Comparison of ENCODE assay signal across 13 cellular contexts in the genomic region with DNA sequence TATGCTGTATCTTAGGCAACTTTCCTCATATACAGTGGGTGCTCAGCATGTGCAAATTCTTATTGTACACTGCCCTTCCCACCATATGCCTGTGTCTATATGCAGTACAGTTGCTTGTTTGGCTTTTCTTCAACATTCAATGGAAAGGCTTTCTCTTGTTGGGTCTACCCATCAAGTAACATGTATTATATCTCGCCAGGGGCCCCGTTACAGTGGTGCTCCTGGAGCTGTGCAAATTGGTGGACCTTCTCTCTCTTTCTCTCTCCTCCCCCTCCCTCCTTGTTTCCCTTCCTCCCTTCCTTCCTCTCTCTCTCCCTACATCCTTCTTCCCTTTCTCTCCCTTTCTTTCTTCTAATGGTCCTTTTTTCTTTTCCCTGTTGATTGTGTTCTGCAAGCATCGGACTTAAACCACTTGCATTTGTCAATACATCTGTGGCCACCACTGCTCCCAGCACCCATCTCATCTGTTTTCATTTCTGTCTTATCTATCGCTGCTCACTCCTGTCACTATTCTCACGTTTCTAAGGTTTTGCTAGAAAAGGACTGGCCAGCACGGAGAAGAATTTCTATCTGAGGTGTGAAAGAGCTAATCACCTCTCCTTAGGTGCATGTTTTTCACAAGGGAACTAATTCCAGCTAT. TPM values are rescaled to one million over a fixed set of nuclear protein-coding genes. Genes with fewer than 3 reads are reported as not detected.
DNase-seq lines count a peak whose midpoint lies in the region; ATAC-seq and TF ChIP-seq lines count a peak whose summit lies in the region.
"Had no signal": no experiment of that assay in that cellular context is flagged by ENCODE, and none has a peak within 500 bp of the region (broad histone marks: within the 10 kb centered on the region; RNA-seq: fewer than 3 reads in every experiment).

No MANE protein-coding gene starts in this region.

- no peaks in the 10 kb centered on the region for H3K79me2 ChIP-seq in trophoblast cell (ENCODE audit: control insufficient read depth, insufficient read depth, low read length, poor library complexity)
- peaks cover 67% of the 10 kb centered on the region for H3K79me2 ChIP-seq in smooth muscle cell (ENCODE audit: low read depth)

- TF ChIP-seq CTCF in CD8-positive, alpha-beta T cell (IDR thresholded peaks at IDR 0.05), result no peak
- TF ChIP-seq CTCF in IMR-90 (conservative IDR thresholded peaks at IDR 0.05; ENCODE audit: low read depth, low read length), result no peak
- TF ChIP-seq CTCF in smooth muscle cell (IDR thresholded peaks at IDR 0.05; ENCODE audit: borderline replicate concordance, insufficient read depth, poor library complexity, severe bottlenecking), result no peak

- H4K8ac ChIP-seq in IMR-90 (ENCODE audit: low read depth in 2 of 2, low read length in 2 of 2) (no peak overlapping the region), trophoblast cell (ENCODE audit: low read depth, low read length) (no peak overlapping the region)

- H3K27ac ChIP-seq in CD8-positive, alpha-beta T cell (ENCODE audit: low read depth, low read length), result peak overlapping the region; percentile 50
- H3K27ac ChIP-seq in IMR-90 (ENCODE audit: insufficient read depth, low read length) (no peak overlapping the region), trophoblast cell (ENCODE audit: low read depth, low read length) (no peak overlapping the region), smooth muscle cell (ENCODE audit: low read depth) (no peak overlapping the region)
- H3K27ac ChIP-seq: lower lobe of right lung had no signal

- H2AK5ac ChIP-seq in IMR-90 (ENCODE audit: low read depth, low read length) (0 out of 2 replicates have a peak overlapping the region, but pooled peaks have one; percentile 1), trophoblast cell (ENCODE audit: low read length) (no peak overlapping the region)

- H2BK20ac ChIP-seq in IMR-90 (ENCODE audit: low read depth, low read length), result no peak overlapping the region

- H2AK9ac ChIP-seq in IMR-90 (replicated peaks; ENCODE audit: low read depth, low read length, poor library complexity), result no peak overlapping the region

- H2BK5ac ChIP-seq in IMR-90 (ENCODE audit: low read depth, low read length, poor library complexity, severe bottlenecking), result no peak overlapping the region
- H2BK5ac ChIP-seq in trophoblast cell (ENCODE audit: low read depth, low read length, poor library complexity), result no peak overlapping the region

- CTCF ChIA-PET in CD8-positive, alpha-beta T cell (lab: Charles Lee), result interaction anchor here (0.7 to 2.6 kb wide), 8 partner anchors 10 to 127 kb away, joined by 3 to 10 read pairs (median 4); a partner anchor contains a TSS
- CTCF ChIA-PET in IMR-90 (lab: Yijun Ruan, JAX), result interaction anchor here (0.7 to 1.2 kb wide), 3 partner anchors 12 to 381 kb away, joined by 3 to 5 read pairs (median 3); no protein-coding TSS in a partner anchor

- peaks cover 100% of the 10 kb centered on the region for H3K4me1 ChIP-seq in CD8-positive, alpha-beta T cell (ENCODE audit: insufficient read depth, low read length)
- peaks cover 18% of the 10 kb centered on the region for H3K4me1 ChIP-seq in IMR-90 (ENCODE audit: control insufficient read depth, insufficient read depth, low read length)
- H3K4me1 ChIP-seq in trophoblast cell (ENCODE audit: control insufficient read depth in 1 of 2, insufficient read depth in 2 of 2, low read length in 2 of 2), result no peaks in the 10 kb centered on the region
- no peaks in the 10 kb centered on the region for H3K4me1 ChIP-seq in smooth muscle cell (ENCODE audit: low read depth)

- BruUV-seq in IMR-90 (replicated peaks; lab: Mats Ljungman, UMichigan), result no TSS peak

- intact Hi-C loops in CD8-positive, alpha-beta T cell (cut with DNase I, micrococcal nuclease), result loop anchor here (2.0 to 5.0 kb wide), 3 partner anchors 15 to 36 kb away; a partner anchor contains a TSS
- intact Hi-C loops in IMR-90 (cut with micrococcal nuclease), result no loop called here

- H3K9me1 ChIP-seq in IMR-90 (ENCODE audit: insufficient read depth, low read length), result peaks cover 7% of the 10 kb centered on the region

- H3K36me3 Mint-ChIP-seq in CD8-positive, alpha-beta T cell, result peaks cover 47% of the 10 kb centered on the region
- H3K36me3 Mint-ChIP-seq in activated naive CD8-positive, alpha-beta T cell treated with anti-CD3 and anti-CD28 coated beads, Interleukin-2, amount 10 ng/mL, durations not matched to agents 7 days and 5 days, result peaks cover 36% of the 10 kb centered on the region

- no peak for ATAC-seq in CD8-positive, alpha-beta T cell
- ATAC-seq in IMR-90 (ENCODE audit: low read depth) (no peak), left lobe of liver (no peak)
- no peak for ATAC-seq in activated naive CD8-positive, alpha-beta T cell treated with anti-CD3 and anti-CD28 coated beads, Interleukin-2, amount 10 ng/mL, durations not matched to agents 7 days and 5 days (ENCODE audit: low read depth)
- ATAC-seq: lower lobe of right lung had no signal

- 100% methylated on average over 3 of the region's 6 CpGs; no CpG with 5 or more reads in 1 of the 2 experiments for WGBS in IMR-90 (ENCODE audit: extremely low coverage in 2 of 2, insufficient read length in 1 of 2), 2 experiments
- WGBS in trophoblast cell (ENCODE audit: extremely low coverage, insufficient coverage, insufficient read length), result no CpG with 5 or more reads among the region's 6 CpGs
- WGBS in smooth muscle cell (ENCODE audit: low lambda C conversion rate), result 89% methylated on average over 6 of the region's 6 CpGs

- H3K27me3 ChIP-seq in CD8-positive, alpha-beta T cell (ENCODE audit: insufficient read depth, low read length), result no peaks in the 10 kb centered on the region
- H3K27me3 ChIP-seq in IMR-90 (ENCODE audit: control insufficient read depth, insufficient read depth, low read length), result no peaks in the 10 kb centered on the region
- H3K27me3 ChIP-seq in trophoblast cell (ENCODE audit: insufficient read depth, low read length), result no peaks in the 10 kb centered on the region
- no peaks in the 10 kb centered on the region for H3K27me3 ChIP-seq in smooth muscle cell (ENCODE audit: low read depth)

- no peak for TF ChIP-seq POLR2A in IMR-90 (IDR thresholded peaks at IDR 0.05; ENCODE audit: low read depth, low read length)

- dilution Hi-C loops in IMR-90 (cut with HindIII; ENCODE audit: low sequenced_read_pairs, unreplicated experiment), result no loop called here

- no peak overlapping the region for H3K56ac ChIP-seq in IMR-90 (ENCODE audit: extremely low read depth, insufficient read depth, low read length)

- no peak overlapping the region for H3K18ac ChIP-seq in IMR-90 (ENCODE audit: low read depth, low read length)
- H3K18ac ChIP-seq in trophoblast cell (ENCODE audit: low read length), result no peak overlapping the region

- H3K4me2 ChIP-seq in IMR-90 (ENCODE audit: low read depth, low read length) (no peak overlapping the region), trophoblast cell (ENCODE audit: low read length) (no peak overlapping the region), smooth muscle cell (no peak overlapping the region)

- no peak overlapping the region for H4K12ac ChIP-seq in trophoblast cell (ENCODE audit: low read depth, low read length)

- no peaks in the 10 kb centered on the region for H3F3A ChIP-seq in smooth muscle cell (ENCODE audit: low read depth)

- H3K14ac ChIP-seq in IMR-90 (replicated peaks; ENCODE audit: low read depth, low read length), result no peak overlapping the region
- H3K14ac ChIP-seq in trophoblast cell (ENCODE audit: low read length), result no peak overlapping the region

- no peaks in the 10 kb centered on the region for H3K9me3 ChIP-seq in CD8-positive, alpha-beta T cell (ENCODE audit: low read length)
- H3K9me3 ChIP-seq in IMR-90 (ENCODE audit: control insufficient read depth, insufficient read depth, low read length) (no peaks in the 10 kb centered on the region), trophoblast cell (ENCODE audit: insufficient read depth, low read depth, low read length) (no peaks in the 10 kb centered on the region), smooth muscle cell (replicated peaks; ENCODE audit: low read depth) (no peaks in the 10 kb centered on the region)
- H3K9me3 ChIP-seq: lower lobe of right lung had no signal

- H3K4ac ChIP-seq in IMR-90 (ENCODE audit: low read depth, low read length) (no peak overlapping the region), trophoblast cell (ENCODE audit: low read depth, low read length) (peak overlapping the region; percentile 14)

- H4K91ac ChIP-seq in IMR-90 (ENCODE audit: insufficient read depth, low read depth, low read length), result no peak overlapping the region
- no peak overlapping the region for H4K91ac ChIP-seq in trophoblast cell (ENCODE audit: low read depth, low read length)

- no peak overlapping the region for H3K9ac ChIP-seq in IMR-90 (ENCODE audit: low read depth, low read length)
- H3K9ac ChIP-seq in trophoblast cell (ENCODE audit: low read length), result no peak overlapping the region
- H3K9ac ChIP-seq in smooth muscle cell (ENCODE audit: low read depth), result no peak overlapping the region

- H2BK12ac ChIP-seq in trophoblast cell (ENCODE audit: low read length), result no peak overlapping the region

- no peak overlapping the region for H2AFZ ChIP-seq in IMR-90 (replicated peaks; ENCODE audit: low read length, poor library complexity)
- H2AFZ ChIP-seq in trophoblast cell (ENCODE audit: insufficient read depth, low read length, poor library complexity), result no peak overlapping the region
- H2AFZ ChIP-seq in smooth muscle cell (ENCODE audit: low read depth), result no peak overlapping the region

- peaks cover 96% of the 10 kb centered on the region for H3K4me1 Mint-ChIP-seq in CD8-positive, alpha-beta T cell (ENCODE audit: low read depth)
- H3K4me1 Mint-ChIP-seq in activated naive CD8-positive, alpha-beta T cell treated with anti-CD3 and anti-CD28 coated beads, Interleukin-2, amount 10 ng/mL, durations not matched to agents 7 days and 5 days, result peaks cover 90% of the 10 kb centered on the region

- in situ Hi-C loops in IMR-90 (cut with MboI; ENCODE audit: low sequenced_read_pairs), result no loop called here

- H2BK120ac ChIP-seq in IMR-90 (ENCODE audit: low read depth, low read length), result no peak overlapping the region
- no peak overlapping the region for H2BK120ac ChIP-seq in trophoblast cell (ENCODE audit: insufficient read depth, low read length, poor library complexity)

- H3K9me3 Mint-ChIP-seq in CD8-positive, alpha-beta T cell, result no peaks in the 10 kb centered on the region
- H3K9me3 Mint-ChIP-seq in activated naive CD8-positive, alpha-beta T cell treated with anti-CD3 and anti-CD28 coated beads, Interleukin-2, amount 10 ng/mL, durations not matched to agents 7 days and 5 days, result no peaks in the 10 kb centered on the region

- H3K27ac Mint-ChIP-seq in CD8-positive, alpha-beta T cell, result peak overlapping the region; percentile 91
- H3K27ac Mint-ChIP-seq in activated naive CD8-positive, alpha-beta T cell treated with anti-CD3 and anti-CD28 coated beads, Interleukin-2, amount 10 ng/mL, durations not matched to agents 7 days and 5 days, result peak overlapping the region; percentile 93

- H4K20me1 ChIP-seq in IMR-90 (ENCODE audit: insufficient read depth, low read length) (peaks cover 8% of the 10 kb centered on the region; the same call in 1 of the 2 replicates), smooth muscle cell (ENCODE audit: low read depth) (peaks cover 13% of the 10 kb centered on the region)

- H3K4me3 Mint-ChIP-seq in CD8-positive, alpha-beta T cell, result peak overlapping the region; percentile 62
- H3K4me3 Mint-ChIP-seq in activated naive CD8-positive, alpha-beta T cell treated with anti-CD3 and anti-CD28 coated beads, Interleukin-2, amount 10 ng/mL, durations not matched to agents 7 days and 5 days, result peak overlapping the region; percentile 84

- no peak overlapping the region for H4K5ac ChIP-seq in IMR-90 (ENCODE audit: low read depth, low read length)

- no peak for TF ChIP-seq RAD21 in IMR-90 (IDR thresholded peaks at IDR 0.05; ENCODE audit: low read length)

- peaks cover 20% of the 10 kb centered on the region for H3K36me3 ChIP-seq in CD8-positive, alpha-beta T cell (ENCODE audit: insufficient read depth, low read length)
- H3K36me3 ChIP-seq in IMR-90 (ENCODE audit: control insufficient read depth, insufficient read depth, low read length) (peaks cover 10% of the 10 kb centered on the region), trophoblast cell (ENCODE audit: control insufficient read depth in 1 of 2, insufficient read depth in 2 of 2, low read length in 2 of 2) (peaks cover 2 to 12% of the 10 kb centered on the region in 2 experiments), smooth muscle cell (ENCODE audit: low read depth) (peaks cover 6% of the 10 kb centered on the region)

- no peak overlapping the region for H2BK15ac ChIP-seq in IMR-90 (ENCODE audit: low read depth, low read length)

- no peaks in the 10 kb centered on the region for H3K27me3 Mint-ChIP-seq in CD8-positive, alpha-beta T cell (ENCODE audit: low read depth)
- H3K27me3 Mint-ChIP-seq in activated naive CD8-positive, alpha-beta T cell treated with anti-CD3 and anti-CD28 coated beads, Interleukin-2, amount 10 ng/mL, durations not matched to agents 7 days and 5 days, result no peaks in the 10 kb centered on the region

- no peak for DNase-seq in CD8-positive, alpha-beta T cell
- no peak for DNase-seq in IMR-90
- DNase-seq in activated naive CD8-positive, alpha-beta T cell treated with anti-CD3 and anti-CD28 coated beads, Interleukin-2, amount 10 ng/mL, durations not matched to agents 7 days and 5 days, result no peak
- no peak for DNase-seq in trophoblast cell
- DNase-seq in left lobe of liver (ENCODE audit: low spot score), result no peak
- DNase-seq in RKO (ENCODE audit: low spot score), result no peak
- no peak for DNase-seq in HuH-7 (ENCODE audit: low spot score)
- DNase-seq in smooth muscle cell (lab: John Stamatoyannopoulos, UW; ENCODE audit: unreplicated experiment), result no peak
- DNase-seq: activated effector memory CD4-positive, alpha-beta T cell treated with Interleukin-2 at 50 U/mL for 16 hours; EL; lower lobe of right lung; NCI-H1930; NK-92 treated with Interleukin-12 subunit alpha and Interleukin-12 subunit beta, amount 100 ng/mL, for 24 hours had no signal

- peaks cover 41 to 77% of the 10 kb centered on the region in 2 experiments for H3K79me1 ChIP-seq in IMR-90 (ENCODE audit: low read depth in 1 of 2, low read length in 2 of 2)
- no peaks in the 10 kb centered on the region for H3K79me1 ChIP-seq in trophoblast cell (ENCODE audit: low read length)

- H3K23ac ChIP-seq in IMR-90 (ENCODE audit: low read depth, low read length), result no peak overlapping the region
- H3K23ac ChIP-seq in trophoblast cell (ENCODE audit: low read length), result no peak overlapping the region

- POLR2A ChIA-PET in CD8-positive, alpha-beta T cell (lab: Charles Lee), result interaction anchor here (0.8 to 10.8 kb wide), 6 partner anchors 8 to 38 kb away, joined by 3 to 117 read pairs (median 4); no protein-coding TSS in a partner anchor
- POLR2A ChIA-PET in IMR-90 (lab: Charles Lee; ENCODE audit: unreplicated experiment), result no interaction called here
- POLR2A ChIA-PET in activated naive CD8-positive, alpha-beta T cell treated with anti-CD3 and anti-CD28 coated beads, Interleukin-2, amount 10 ng/mL, durations not matched to agents 7 days and 5 days (lab: Charles Lee), result interaction anchor here (1.1 to 5.1 kb wide), 8 partner anchors 11 to 52 kb away, joined by 3 to 31 read pairs (median 14); a partner anchor contains a TSS

- H3K4me3 ChIP-seq in CD8-positive, alpha-beta T cell (ENCODE audit: low read depth, low read length), result peak overlapping the region; percentile 14
- H3K4me3 ChIP-seq in IMR-90 (ENCODE audit: insufficient read depth, low read depth, low read length), result no peak overlapping the region
- H3K4me3 ChIP-seq in trophoblast cell (ENCODE audit: low read depth, low read length), result no peak overlapping the region
- H3K4me3 ChIP-seq in smooth muscle cell, result no peak overlapping the region
- H3K4me3 ChIP-seq: lower lobe of right lung had no signal

RNA-seq across cellular contexts. Expression of a gene that starts 35.3 kb away (rescaled TPM):
- 100 to 1,000 TPM; 191 to 197 TPM for total RNA-seq in CD8-positive, alpha-beta T cell
- total RNA-seq in IMR-90 (2012; rRNA removed), result 87.5 and 89.7 TPM in 2 replicates
- 58.1 and 63.7 TPM in 2 replicates for polyA plus RNA-seq in IMR-90 (2012; rRNA removed)
- polyA plus RNA-seq in IMR-90 (2012; cell fraction: cytosol; rRNA removed), result 34.9 and 52.0 TPM in 2 replicates
- polyA plus RNA-seq in IMR-90 (2012; cell fraction: nucleus; rRNA removed; ENCODE audit: low replicate concordance), result 17.3 and 35.9 TPM in 2 replicates
- 10 to 100 TPM; 86.9 to 92.2 TPM for total RNA-seq in activated naive CD8-positive, alpha-beta T cell treated with anti-CD3 and anti-CD28 coated beads, Interleukin-2, amount 10 ng/mL, durations not matched to agents 7 days and 5 days
- 95.2 and 107 TPM in 2 replicates for polyA plus RNA-seq in trophoblast cell (2013)
- 26.9 TPM for total RNA-seq in left lobe of liver
- total RNA-seq in smooth muscle cell, result 53.7 and 60.9 TPM in 2 replicates
- 37.5 and 39.6 TPM in 2 replicates for polyA plus RNA-seq in smooth muscle cell
